15 cellular contexts compared by ENCODE assay signal in genomic region chr7:7922684-7923385, GRCh38. TPM values are rescaled to one million over a fixed set of nuclear protein-coding genes. Genes with fewer than 3 reads are reported as not detected.
A peak's percentile ranks its signal among the peaks of the same experiment; 100 is the strongest.
DNase-seq lines count a peak whose midpoint lies in the region; ATAC-seq, FAIRE-seq and TF ChIP-seq lines count a peak whose summit lies in the region.
"Had no signal": no experiment of that assay in that cellular context is flagged by ENCODE, and none has a peak within 500 bp of the region (broad histone marks: within the 10 kb centered on the region; RNA-seq: fewer than 3 reads in every experiment).

No MANE protein-coding gene starts in this region.

- TF ChIP-seq EP300 in GM12878 (IDR thresholded peaks at IDR 0.05; ENCODE audit: borderline replicate concordance in 1 of 2, control insufficient read depth in 1 of 2, low read depth in 2 of 2, low read length in 2 of 2): no peak

- H3K27ac ChIP-seq in GM12878 (ENCODE audit: control insufficient read depth, insufficient read depth) (no peak overlapping the region), prostate gland (peak overlapping the region; percentile 1 to 36), kidney (ENCODE audit: low read depth in 2 of 2, low read length in 2 of 2) (no peak overlapping the region)
- H3K27ac ChIP-seq: BLaER1 had no signal

- no peaks in the 10 kb centered on the region for H3K27me3 ChIP-seq in GM12878 (replicated peaks in 1 of 2; ENCODE audit: control insufficient read depth in 2 of 2, insufficient read depth in 2 of 2, low read length in 1 of 2)
- no peaks in the 10 kb centered on the region for H3K27me3 ChIP-seq in prostate gland (replicated peaks; ENCODE audit: insufficient read depth)
- H3K27me3 ChIP-seq: BLaER1 had no signal

- no TSS peak for BruUV-seq in GM12878 (replicated peaks; lab: Mats Ljungman, UMichigan)

- peak overlapping the region; percentile 67 for H3K4me2 ChIP-seq in GM12878 (ENCODE audit: control insufficient read depth, insufficient read depth)
- H3K4me2 ChIP-seq: BLaER1 had no signal

- H3K36me3 ChIP-seq in GM12878 (ENCODE audit: control insufficient read depth in 2 of 2, insufficient read depth in 2 of 2, low read length in 1 of 2) (no peaks in the 10 kb centered on the region), prostate gland (no peaks in the 10 kb centered on the region), kidney (ENCODE audit: control insufficient read depth in 1 of 2, insufficient read depth in 2 of 2, low read length in 2 of 2) (no peaks in the 10 kb centered on the region)
- H3K36me3 ChIP-seq: BLaER1 had no signal

- no peaks in the 10 kb centered on the region; the same call in 1 of the 2 replicates for H3K79me2 ChIP-seq in GM12878 (ENCODE audit: control insufficient read depth, insufficient read depth, low read length)

- CTCF ChIA-PET in GM12878 (lab: Yijun Ruan, JAX): interaction anchor here (0.6 to 1.2 kb wide), 2 partner anchors 40 to 158 kb away, joined by 3 read pairs; no protein-coding TSS in a partner anchor

- SMC1A ChIA-PET in GM12878 (lab: Charles Lee; ENCODE audit: uncharacterized antibody, unreplicated experiment): interaction anchor here (0.6 to 1.0 kb wide), 2 partner anchors 47 to 102 kb away, joined by 3 to 4 read pairs; no protein-coding TSS in a partner anchor

- RAD21 ChIA-PET in GM12878 (lab: Charles Lee; ENCODE audit: unreplicated experiment): interaction anchor here (0.5 to 0.7 kb wide), 2 partner anchors 22 to 241 kb away, joined by 3 read pairs; no protein-coding TSS in a partner anchor

- peaks cover 50% of the 10 kb centered on the region for H3K4me1 ChIP-seq in GM12878 (ENCODE audit: control insufficient read depth, insufficient read depth, low read length)
- H3K4me1 ChIP-seq in prostate gland (replicated peaks): no peaks in the 10 kb centered on the region
- no peaks in the 10 kb centered on the region for H3K4me1 ChIP-seq in kidney (ENCODE audit: control insufficient read depth in 1 of 2, insufficient read depth in 1 of 2, low read depth in 1 of 2, low read length in 2 of 2)

- DNase-seq in NCI-H146 (lab: John Stamatoyannopoulos, UW): peak; percentile 21
- no peak for DNase-seq in GM12878 (ENCODE audit: low read depth, low spot score)
- no peak for DNase-seq in prostate gland (ENCODE audit: low spot score)
- no peak for DNase-seq in endothelial cell (ENCODE audit: low spot score)
- DNase-seq in activated T-helper 2 cell treated with anti-CD3 and anti-CD28 coated beads, Interferon-gamma antibody, Interleukin-2, Interleukin-4, amounts not matched to agents 10 μg/mL and 5 μg/mL and 100 μg/mL, durations not matched to agents 14 hours and 24 hours and 36 hours (ENCODE audit: low spot score): no peak
- DNase-seq in kidney: no peak
- DNase-seq: activated CD4-positive, alpha-beta T cell treated with anti-CD3 and anti-CD28 coated beads for 36 hours; glutamatergic neuron; islet precursor cell; NCI-H187; T-helper 17 cell had no signal

- no peak overlapping the region for H3K27ac Mint-ChIP-seq in endothelial cell (ENCODE audit: unreplicated experiment)
- H3K27ac Mint-ChIP-seq in activated T-helper 2 cell treated with anti-CD3 and anti-CD28 coated beads, Interferon-gamma antibody, Interleukin-2, Interleukin-4, amounts not matched to agents 10 μg/mL and 5 μg/mL and 100 μg/mL, durations not matched to agents 14 hours and 24 hours and 36 hours: no peak overlapping the region

- no peak for TF ChIP-seq CTCF in GM12878 (IDR thresholded peaks at IDR 0.05 in 2 of 3, conservative IDR thresholded peaks at IDR 0.05 in 1 of 3; ENCODE audit: control insufficient read depth in 2 of 3, extremely low read depth in 1 of 3, insufficient read depth in 1 of 3, low read depth in 3 of 3, low read length in 3 of 3)
- no peak for TF ChIP-seq CTCF in prostate gland (IDR thresholded peaks at IDR 0.05)
- TF ChIP-seq CTCF in endothelial cell (IDR thresholded peaks at IDR 0.05; ENCODE audit: unreplicated experiment): no peak
- no peak for TF ChIP-seq CTCF in kidney (IDR thresholded peaks at IDR 0.05; ENCODE audit: borderline replicate concordance, extremely low read depth, insufficient read depth)

- ATAC-seq in GM18868 (IDR thresholded peaks at IDR 0.05; ENCODE audit: unreplicated experiment) (peak; percentile 40), GM12878 (no peak), GM18502 (IDR thresholded peaks at IDR 0.05; ENCODE audit: poor library complexity, unreplicated experiment) (no peak)
- ATAC-seq: activated CD4-positive, alpha-beta T cell treated with anti-CD3 and anti-CD28 coated beads for 36 hours; T-helper 17 cell had no signal

- in situ Hi-C loops in GM12878 (cut with MboI): no loop called here

- H4K20me1 ChIP-seq in GM12878 (ENCODE audit: control insufficient read depth, insufficient read depth): no peaks in the 10 kb centered on the region
- H4K20me1 ChIP-seq: BLaER1 had no signal

- intact Hi-C loops in GM12878 (cut with micrococcal nuclease; ENCODE audit: unreplicated experiment) (no loop called here), prostate gland (cut with DNase I) (no loop called here), kidney (cut with DNase I) (no loop called here)
- intact Hi-C loops in activated T-helper 2 cell treated with anti-CD3 and anti-CD28 coated beads, Interferon-gamma antibody, Interleukin-2, Interleukin-4, amounts not matched to agents 10 μg/mL and 5 μg/mL and 100 μg/mL, durations not matched to agents 14 hours and 24 hours and 36 hours (cut with micrococcal nuclease): loop anchor here (5.0 kb wide), 3 partner anchors 44 to 204 kb away; partner anchors contain the start of gene GLCCI1

- peak overlapping the region; percentile 18 for H2AFZ ChIP-seq in GM12878 (ENCODE audit: control insufficient read depth, low read depth, low read length)

- no peak for TF ChIP-seq RAD21 in GM12878 (IDR thresholded peaks at IDR 0.05; ENCODE audit: insufficient read depth, low read depth, low read length)

- H3K4me3 ChIP-seq in GM12878 (no peak overlapping the region), prostate gland (no peak overlapping the region), kidney (ENCODE audit: low read length in 2 of 2) (no peak overlapping the region)
- H3K4me3 ChIP-seq: BLaER1 had no signal

- H3K4me1 Mint-ChIP-seq in endothelial cell (ENCODE audit: unreplicated experiment): no peaks in the 10 kb centered on the region
- peaks cover 36% of the 10 kb centered on the region for H3K4me1 Mint-ChIP-seq in activated T-helper 2 cell treated with anti-CD3 and anti-CD28 coated beads, Interferon-gamma antibody, Interleukin-2, Interleukin-4, amounts not matched to agents 10 μg/mL and 5 μg/mL and 100 μg/mL, durations not matched to agents 14 hours and 24 hours and 36 hours (ENCODE audit: low read depth)

- no peak overlapping the region for H3K4me3 Mint-ChIP-seq in endothelial cell (ENCODE audit: unreplicated experiment)
- no peak overlapping the region for H3K4me3 Mint-ChIP-seq in activated T-helper 2 cell treated with anti-CD3 and anti-CD28 coated beads, Interferon-gamma antibody, Interleukin-2, Interleukin-4, amounts not matched to agents 10 μg/mL and 5 μg/mL and 100 μg/mL, durations not matched to agents 14 hours and 24 hours and 36 hours (ENCODE audit: low read depth)
- H3K4me3 Mint-ChIP-seq: activated CD4-positive, alpha-beta T cell treated with anti-CD3 and anti-CD28 coated beads for 36 hours had no signal

- WGBS in GM12878 (ENCODE audit: insufficient coverage, insufficient replicate concordance, low lambda C conversion rate, missing lambda C conversion rate): 92% methylated on average over 7 of the region's 7 CpGs
- 19% methylated on average over 7 of the region's 7 CpGs for WGBS in prostate gland

- H3K9ac ChIP-seq in GM12878 (ENCODE audit: control insufficient read depth, insufficient read depth, low read length) (no peak overlapping the region), kidney (ENCODE audit: low read length in 2 of 2) (no peak overlapping the region)
- H3K9ac ChIP-seq: BLaER1 had no signal

- H3K27me3 Mint-ChIP-seq in endothelial cell (ENCODE audit: unreplicated experiment): no peaks in the 10 kb centered on the region
- H3K27me3 Mint-ChIP-seq in activated T-helper 2 cell treated with anti-CD3 and anti-CD28 coated beads, Interferon-gamma antibody, Interleukin-2, Interleukin-4, amounts not matched to agents 10 μg/mL and 5 μg/mL and 100 μg/mL, durations not matched to agents 14 hours and 24 hours and 36 hours (ENCODE audit: low read depth): no peaks in the 10 kb centered on the region
- H3K27me3 Mint-ChIP-seq: activated CD4-positive, alpha-beta T cell treated with anti-CD3 and anti-CD28 coated beads for 36 hours; central memory CD8-positive, alpha-beta T cell; T-helper 17 cell had no signal

- H3K9me3 ChIP-seq in GM12878 (replicated peaks; ENCODE audit: control insufficient read depth, insufficient read depth, low read length) (peaks cover 3% of the 10 kb centered on the region), prostate gland (no peaks in the 10 kb centered on the region), kidney (ENCODE audit: control insufficient read depth in 1 of 2, low read length in 2 of 2) (no peaks in the 10 kb centered on the region)
- H3K9me3 ChIP-seq: BLaER1 had no signal

- POLR2A ChIA-PET in GM12878 (lab: Charles Lee): no interaction called here

- no peaks in the 10 kb centered on the region for H3K36me3 Mint-ChIP-seq in endothelial cell (ENCODE audit: low read depth, unreplicated experiment)
- no peaks in the 10 kb centered on the region for H3K36me3 Mint-ChIP-seq in activated T-helper 2 cell treated with anti-CD3 and anti-CD28 coated beads, Interferon-gamma antibody, Interleukin-2, Interleukin-4, amounts not matched to agents 10 μg/mL and 5 μg/mL and 100 μg/mL, durations not matched to agents 14 hours and 24 hours and 36 hours (ENCODE audit: low read depth)

- FAIRE-seq in GM12878 (lab: Jason Lieb, UNC) (no peak), kidney (lab: Jason Lieb, UNC) (no peak)

- no peaks in the 10 kb centered on the region for H3K9me3 Mint-ChIP-seq in endothelial cell (ENCODE audit: unreplicated experiment)
- H3K9me3 Mint-ChIP-seq in activated T-helper 2 cell treated with anti-CD3 and anti-CD28 coated beads, Interferon-gamma antibody, Interleukin-2, Interleukin-4, amounts not matched to agents 10 μg/mL and 5 μg/mL and 100 μg/mL, durations not matched to agents 14 hours and 24 hours and 36 hours: no peaks in the 10 kb centered on the region
- H3K9me3 Mint-ChIP-seq: central memory CD8-positive, alpha-beta T cell had no signal

- TF ChIP-seq POLR2A in GM12878 (IDR thresholded peaks at IDR 0.05; ENCODE audit: low read depth, low read length) (no peak), prostate gland (IDR thresholded peaks at IDR 0.05) (no peak)

RNA-seq across cellular contexts. Expression of gene GLCCI1, which starts 45.8 kb away (rescaled TPM):
- 212 and 234 TPM in 2 replicates for total RNA-seq in GM12878 (2013; cell fraction: nucleolus; rRNA removed)
- 22.3 and 23.6 TPM in 2 replicates for total RNA-seq in GM12878 (2014; rRNA removed)
- total RNA-seq in GM12878 (2014; rRNA removed; fragmentation: Illumina TruSeq; extraction: Trizol): 33.4 and 39.8 TPM in 2 replicates
- total RNA-seq in GM12878 (2021): 52.2 and 52.6 TPM in 2 replicates
- polyA plus RNA-seq in GM12878 (2011; ENCODE audit: low read depth): 25.4 TPM
- polyA plus RNA-seq in GM12878 (2011; rRNA removed): 92.0 and 104 TPM in 2 replicates
- 48.0 and 53.3 TPM in 2 replicates for polyA plus RNA-seq in GM12878 (2011; cell fraction: cytosol; rRNA removed)
- polyA plus RNA-seq in GM12878 (2011; cell fraction: nucleus; rRNA removed): 93.7 and 109 TPM in 2 replicates
- 35.3 and 48.3 TPM in 2 replicates for polyA plus RNA-seq in GM12878 (2012)
- 34.2 and 40.6 TPM in 2 replicates for polyA plus RNA-seq in GM12878 (2014; fragmentation: Illumina TruSeq; extraction: Trizol)
- polyA plus RNA-seq in GM12878 (2014; fragmentation: Nextera tagmentation; extraction: Ambion mirVana): 10 to 100 TPM; 16.2 to 17.9 TPM
- 32.9 and 34.7 TPM in 2 replicates for polyA plus RNA-seq in GM12878 (2014; rRNA removed)
- polyA plus RNA-seq in GM12878 (2016; fragmentation: Nextera tagmentation; extraction: Ambion mirVana): 10 to 100 TPM; 12.6 to 16.7 TPM
- 134 and 207 TPM in 2 replicates for polyA minus RNA-seq in GM12878 (2011; rRNA and poly(A)+ RNA removed)
- polyA minus RNA-seq in GM12878 (2011; cell fraction: cytosol; rRNA and poly(A)+ RNA removed): 40.4 and 48.7 TPM in 2 replicates
- 165 and 313 TPM in 2 replicates for polyA minus RNA-seq in GM12878 (2011; cell fraction: nucleus; rRNA and poly(A)+ RNA removed)
- 1 to 10 TPM; 9.1 to 9.2 TPM for total RNA-seq in prostate gland
- 13.8 TPM for total RNA-seq in endothelial cell (ENCODE audit: unreplicated experiment)
- total RNA-seq in activated T-helper 2 cell treated with anti-CD3 and anti-CD28 coated beads, Interferon-gamma antibody, Interleukin-2, Interleukin-4, amounts not matched to agents 10 μg/mL and 5 μg/mL and 100 μg/mL, durations not matched to agents 14 hours and 24 hours and 36 hours: 23.8 and 27.9 TPM in 2 replicates
- 25.2 TPM for total RNA-seq in kidney
- polyA plus RNA-seq in kidney (ENCODE audit: insufficient read depth, low read depth, low replicate concordance): 3.0 TPM

Comparison
In these comparisons a context has a peak if more than half of its experiments do, and no peak if none do; other contexts are left out.
1. H3K27ac ChIP-seq: peak in prostate gland (2 of 2); none in GM12878 (single experiment) and kidney (0 of 2).